17 cellular contexts compared by ENCODE assay signal in genomic region chr5:112203229-112203628, GRCh38.
DNase-seq lines count a peak whose midpoint lies in the region; ATAC-seq, FAIRE-seq and TF ChIP-seq lines count a peak whose summit lies in the region.
"Had no signal": no experiment of that assay in that cellular context is flagged by ENCODE, and none has a peak within 500 bp of the region (broad histone marks: within the 10 kb centered on the region; RNA-seq: fewer than 3 reads in every experiment).

No MANE protein-coding gene starts in this region.

- ATAC-seq in GM21367 (IDR thresholded peaks at IDR 0.05; ENCODE audit: unreplicated experiment) (peak; percentile 48), HG03378 (IDR thresholded peaks at IDR 0.05; ENCODE audit: unreplicated experiment) (peak; percentile 66), GM12878 (peak; percentile 85), HG02938 (IDR thresholded peaks at IDR 0.05; ENCODE audit: unreplicated experiment) (no peak), GM21737 (IDR thresholded peaks at IDR 0.05; ENCODE audit: unreplicated experiment) (no peak), Right ventricle myocardium inferior (no peak)
- no peak for ATAC-seq in activated CD4-positive, CD25-positive, alpha-beta regulatory T cell treated with anti-CD3 and anti-CD28 coated beads, Interleukin-2, amount 50 U/mL, for 24 hours
- ATAC-seq: effector memory CD8-positive, alpha-beta T cell; Panc1; right cardiac atrium had no signal

- DNase-seq in GM12878 (ENCODE audit: low read depth, low spot score) (no peak), Right ventricle myocardium inferior (ENCODE audit: missing footprints) (no peak)
- DNase-seq: activated B cell treated with CpG ODN at 0.5 μM for 24 hours; activated T-cell treated with anti-CD3 and anti-CD28 coated beads, Interleukin-2, amount 50 U/mL, for 48 hours; effector memory CD8-positive, alpha-beta T cell; right cardiac atrium; SK-N-SH; T-helper 9 cell; testis had no signal

- no peaks in the 10 kb centered on the region for H3K9me3 ChIP-seq in BLaER1 treated with 17β-estradiol and CSF1 and Interleukin-3, amounts not matched to agents 10 nM and 100 nM (replicated peaks in 1 of 11)
- H3K9me3 ChIP-seq in GM12878 (replicated peaks; ENCODE audit: control insufficient read depth, insufficient read depth, low read length) = no peaks in the 10 kb centered on the region
- H3K9me3 ChIP-seq: SK-N-SH, testis had no signal

- H3K79me2 ChIP-seq in GM12878 (ENCODE audit: control insufficient read depth, insufficient read depth, low read length) = no peaks in the 10 kb centered on the region

- no peaks in the 10 kb centered on the region for H3K27me3 ChIP-seq in BLaER1 treated with 17β-estradiol and CSF1 and Interleukin-3, amounts not matched to agents 10 nM and 100 nM
- H3K27me3 ChIP-seq in GM12878 (replicated peaks in 1 of 2; ENCODE audit: control insufficient read depth in 2 of 2, insufficient read depth in 2 of 2, low read length in 1 of 2) = no peaks in the 10 kb centered on the region
- H3K27me3 ChIP-seq: testis had no signal

- in situ Hi-C loops in GM12878 (cut with MboI) = no loop called here

- BruUV-seq in GM12878 (replicated peaks; lab: Mats Ljungman, UMichigan) = no TSS peak

- TF ChIP-seq EP300 in GM12878 (IDR thresholded peaks at IDR 0.05; ENCODE audit: borderline replicate concordance in 1 of 2, control insufficient read depth in 1 of 2, low read depth in 2 of 2, low read length in 2 of 2) = no peak

- 48% methylated on average over 4 of the region's 4 CpGs for WGBS in GM12878 (ENCODE audit: insufficient coverage, insufficient replicate concordance, low lambda C conversion rate, missing lambda C conversion rate)

- intact Hi-C loops in GM12878 (cut with micrococcal nuclease; ENCODE audit: unreplicated experiment) = loop anchor here (10.0 kb wide), 1 partner anchor 402 kb away; no protein-coding TSS in a partner anchor
- intact Hi-C loops in Right ventricle myocardium inferior (cut with DNase I) = no loop called here

- CTCF ChIA-PET in GM12878 (lab: Yijun Ruan, JAX) = interaction anchor here (1.3 to 2.3 kb wide), 3 partner anchors 17 to 289 kb away, joined by 3 to 7 read pairs (median 5); no protein-coding TSS in a partner anchor

- no peak overlapping the region for H3K4me3 ChIP-seq in BLaER1 treated with 17β-estradiol and CSF1 and Interleukin-3, amounts not matched to agents 10 nM and 100 nM
- no peak overlapping the region for H3K4me3 ChIP-seq in GM12878
- H3K4me3 ChIP-seq: testis had no signal

- no peaks in the 10 kb centered on the region for H3K36me3 ChIP-seq in BLaER1 treated with 17β-estradiol and CSF1 and Interleukin-3, amounts not matched to agents 10 nM and 100 nM
- no peaks in the 10 kb centered on the region for H3K36me3 ChIP-seq in GM12878 (ENCODE audit: control insufficient read depth in 2 of 2, insufficient read depth in 2 of 2, low read length in 1 of 2)

- SMC1A ChIA-PET in GM12878 (lab: Charles Lee; ENCODE audit: uncharacterized antibody, unreplicated experiment) = no interaction called here

- no peak for TF ChIP-seq RAD21 in GM12878 (IDR thresholded peaks at IDR 0.05; ENCODE audit: insufficient read depth, low read depth, low read length)

- TF ChIP-seq POLR2A in GM12878 (IDR thresholded peaks at IDR 0.05; ENCODE audit: low read depth, low read length) = no peak

- no peak for TF ChIP-seq CTCF in GM12878 (IDR thresholded peaks at IDR 0.05 in 2 of 3, conservative IDR thresholded peaks at IDR 0.05 in 1 of 3; ENCODE audit: control insufficient read depth in 2 of 3, extremely low read depth in 1 of 3, insufficient read depth in 1 of 3, low read depth in 3 of 3, low read length in 3 of 3)

- RAD21 ChIA-PET in GM12878 (lab: Charles Lee; ENCODE audit: unreplicated experiment) = interaction anchor here (1.5 kb wide), 1 partner anchor 14 kb away, joined by 4 read pairs; no protein-coding TSS in a partner anchor

- peaks cover 7 to 35% (median 26%) of the 10 kb centered on the region in 10 experiments; a peak in 18 of 20 replicates for H3K4me1 ChIP-seq in BLaER1 treated with 17β-estradiol and CSF1 and Interleukin-3, amounts not matched to agents 10 nM and 100 nM
- H3K4me1 ChIP-seq in GM12878 (ENCODE audit: control insufficient read depth, insufficient read depth, low read length) = no peaks in the 10 kb centered on the region
- H3K4me1 ChIP-seq: testis had no signal

- FAIRE-seq in GM12878 (lab: Jason Lieb, UNC) = no peak

- no peaks in the 10 kb centered on the region for H4K20me1 ChIP-seq in BLaER1 treated with 17β-estradiol and CSF1 and Interleukin-3, amounts not matched to agents 10 nM and 100 nM
- H4K20me1 ChIP-seq in GM12878 (ENCODE audit: control insufficient read depth, insufficient read depth) = no peaks in the 10 kb centered on the region

- no peak overlapping the region for H3K27ac ChIP-seq in BLaER1 treated with 17β-estradiol and CSF1 and Interleukin-3, amounts not matched to agents 10 nM and 100 nM
- no peak overlapping the region for H3K27ac ChIP-seq in GM12878 (ENCODE audit: control insufficient read depth, insufficient read depth)
- H3K27ac ChIP-seq: C4-2B, testis had no signal

- no peak overlapping the region for H2AFZ ChIP-seq in GM12878 (ENCODE audit: control insufficient read depth, low read depth, low read length)

- H3K9ac ChIP-seq in BLaER1 treated with 17β-estradiol and CSF1 and Interleukin-3, amounts not matched to agents 10 nM and 100 nM = no peak overlapping the region
- H3K9ac ChIP-seq in GM12878 (ENCODE audit: control insufficient read depth, insufficient read depth, low read length) = no peak overlapping the region
- H3K9ac ChIP-seq: SK-N-SH had no signal

- peak overlapping the region in 9 of 11 experiments; percentile 13 to 45 (median 37); a peak in 13 of 22 replicates for H3K4me2 ChIP-seq in BLaER1 treated with 17β-estradiol and CSF1 and Interleukin-3, amounts not matched to agents 10 nM and 100 nM
- H3K4me2 ChIP-seq in GM12878 (ENCODE audit: control insufficient read depth, insufficient read depth) = no peak overlapping the region
- H3K4me2 ChIP-seq: SK-N-SH had no signal

- POLR2A ChIA-PET in GM12878 (lab: Charles Lee) = interaction anchor here (1.4 kb wide), 1 partner anchor 42 kb away, joined by 3 read pairs; no protein-coding TSS in a partner anchor

TF ChIP-seq in GM12878, 131 proteins besides CTCF, POLR2A, EP300 and RAD21 (continues in another document):
- peak; percentile 27 to 60; a peak in 2 of 4 replicates for TF ChIP-seq IKZF2 (IDR thresholded peaks at IDR 0.05)
- peak; percentile 12; the same call in 1 of the 2 replicates for TF ChIP-seq DPF2 (IDR thresholded peaks at IDR 0.05)
- TF ChIP-seq MYB (IDR thresholded peaks at IDR 0.05; ENCODE audit: borderline replicate concordance, low read depth, low read length) = no peak
- TF ChIP-seq MTA2 (IDR thresholded peaks at IDR 0.05; ENCODE audit: low read depth) = peak; percentile 72
- no peak for TF ChIP-seq ZNF384 (IDR thresholded peaks at IDR 0.05; ENCODE audit: borderline replicate concordance, low read depth, low read length)
- TF ChIP-seq TBL1XR1 (IDR thresholded peaks at IDR 0.05; ENCODE audit: low read depth, low read length) = no peak
- no peak for TF ChIP-seq ZNF274 (IDR thresholded peaks at IDR 0.05; ENCODE audit: insufficient read depth, insufficient read length)
- no peak for TF ChIP-seq SMARCA5 (IDR thresholded peaks at IDR 0.05)
- no peak for TF ChIP-seq RFX5 (IDR thresholded peaks at IDR 0.05; ENCODE audit: low read depth, low read length)
- TF ChIP-seq MLLT1 (IDR thresholded peaks at IDR 0.05) = 0 out of 2 replicates have a peak, but pooled peaks have one; percentile 44
- TF ChIP-seq PAX5 (IDR thresholded peaks at IDR 0.05; ENCODE audit: borderline replicate concordance, low read depth, low read length) = no peak
- TF ChIP-seq ZNF687 (IDR thresholded peaks at IDR 0.05) = no peak
- TF ChIP-seq IKZF1 (conservative IDR thresholded peaks at IDR 0.05) = peak; percentile 44
- TF ChIP-seq ZNF622 (IDR thresholded peaks at IDR 0.05) = no peak
- TF ChIP-seq TCF12 (IDR thresholded peaks at IDR 0.05; ENCODE audit: low read depth, low read length) = no peak

Comparison
In these comparisons a context has a peak if more than half of its experiments do, and no peak if none do; other contexts are left out.
1. ATAC-seq: peak in GM21367 (single experiment), HG03378 (single experiment) and GM12878 (single experiment); none in HG02938 (single experiment), GM21737 (single experiment), Right ventricle myocardium inferior (single experiment) and activated CD4-positive, CD25-positive, alpha-beta regulatory T cell treated with anti-CD3 and anti-CD28 coated beads, Interleukin-2, amount 50 U/mL, for 24 hours (0 of 2).